ENCODE assay signal across 22 cellular contexts in the genomic region with DNA sequence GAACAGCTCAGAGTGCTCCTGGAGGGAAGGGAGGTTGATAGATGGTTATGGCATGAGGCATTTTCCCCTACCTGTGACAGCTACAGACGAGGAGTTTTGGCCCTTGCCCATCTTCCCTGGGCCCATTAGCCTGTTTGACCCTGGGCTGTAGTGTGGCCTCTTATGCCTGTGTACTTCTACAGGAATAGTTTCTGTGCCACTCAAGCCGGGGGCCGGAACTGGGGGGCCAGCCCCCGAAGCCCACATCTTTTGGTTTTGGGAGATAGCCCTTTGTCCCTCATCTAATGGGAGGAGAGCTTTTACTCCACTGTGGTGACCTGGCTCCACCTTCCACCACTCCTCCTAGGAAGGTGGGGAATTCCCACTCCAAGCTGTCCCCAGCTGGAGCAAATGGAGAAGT. TPM values are rescaled to one million over a fixed set of nuclear protein-coding genes. Genes with fewer than 3 reads are reported as not detected.
"Had no signal": no experiment of that assay in that cellular context is flagged by ENCODE, and none has a peak within 500 bp of the region (broad histone marks: within the 10 kb centered on the region; RNA-seq: fewer than 3 reads in every experiment).

No MANE protein-coding gene starts in this region.

- H3K4me3 Mint-ChIP-seq: activated naive CD4-positive, alpha-beta T cell treated with anti-CD3 and anti-CD28 coated beads, Interleukin-2, amount 50 U/mL, for 24 hours; activated T-cell treated with anti-CD3 and anti-CD28 coated beads, Interleukin-2, amount 50 U/mL, for 72 hours; naive thymus-derived CD8-positive, alpha-beta T cell had no signal

- H3K9me3 ChIP-seq: ascending aorta, left lung, neutrophil, pancreas, spleen, transverse colon, vagina had no signal

- H3K9me3 Mint-ChIP-seq: activated naive CD4-positive, alpha-beta T cell treated with anti-CD3 and anti-CD28 coated beads, Interleukin-2, amount 50 U/mL, for 24 hours; activated T-cell treated with anti-CD3 and anti-CD28 coated beads, Interleukin-2, amount 50 U/mL, for 72 hours; naive thymus-derived CD8-positive, alpha-beta T cell had no signal

- H3K27ac ChIP-seq: ascending aorta, left lung, neutrophil, pancreas, spleen, transverse colon, vagina, WERI-Rb-1 had no signal

- ATAC-seq: activated T-cell treated with anti-CD3 and anti-CD28 coated beads, Interleukin-2, amount 50 U/mL, for 72 hours; esophagus mucosa; left lung; naive thymus-derived CD8-positive, alpha-beta T cell had no signal

- DNase-seq: activated CD4-positive, alpha-beta T cell treated with anti-CD3 and anti-CD28 coated beads, Interleukin-2, amount 50 U/mL, for 4 hours; activated gamma-delta T cell; activated T-cell treated with anti-CD3 and anti-CD28 coated beads, Interleukin-2, amount 50 U/mL, for 72 hours; cerebellar nuclear complex; cortex of kidney; effector CD4-positive, alpha-beta T cell; hippocampal formation; left lung; mesenchymal stem cell; naive thymus-derived CD8-positive, alpha-beta T cell; spleen; stimulated activated naive CD4-positive, alpha-beta T cell treated with Interleukin-2 at 50 U/mL for 16 hours; SW 1271; T-helper 2 cell; transverse colon; WERI-Rb-1 had no signal

- H3K27me3 Mint-ChIP-seq: activated naive CD4-positive, alpha-beta T cell treated with anti-CD3 and anti-CD28 coated beads, Interleukin-2, amount 50 U/mL, for 24 hours; naive thymus-derived CD8-positive, alpha-beta T cell had no signal

- H3K4me3 ChIP-seq: ascending aorta, left lung, pancreas, spleen, transverse colon, vagina had no signal

- H3K27ac Mint-ChIP-seq: activated naive CD4-positive, alpha-beta T cell treated with anti-CD3 and anti-CD28 coated beads, Interleukin-2, amount 50 U/mL, for 24 hours; activated T-cell treated with anti-CD3 and anti-CD28 coated beads, Interleukin-2, amount 50 U/mL, for 72 hours had no signal

- H3K36me3 ChIP-seq: vagina had no signal

- H3K27me3 ChIP-seq: ascending aorta, left lung, neutrophil, pancreas, spleen, transverse colon, vagina had no signal

RNA-seq across cellular contexts. Expression of gene DLK2, which starts 21.3 kb away (rescaled TPM):
- total RNA-seq: ascending aorta had no signal
